In genomic region chr10:17227367-17228080, GRCh38 we compare ENCODE assay signal across 8 cellular contexts. TPM values are rescaled to one million over a fixed set of nuclear protein-coding genes. Genes with fewer than 3 reads are reported as not detected.
DNase-seq lines count a peak whose midpoint lies in the region; ATAC-seq and TF ChIP-seq lines count a peak whose summit lies in the region.

No MANE protein-coding gene starts in this region.

- peak overlapping the region; percentile 85 for H3K4me3 Mint-ChIP-seq in activated T-cell treated with anti-CD3 and anti-CD28 coated beads, Interleukin-2, amount 50 U/mL, for 24 hours
- H3K4me3 Mint-ChIP-seq in neural crest cell, result peak overlapping the region; percentile 98

- H3K36me3 Mint-ChIP-seq in activated T-cell treated with anti-CD3 and anti-CD28 coated beads, Interleukin-2, amount 50 U/mL, for 24 hours (ENCODE audit: low read depth), result peaks cover 34% of the 10 kb centered on the region
- peaks cover 13% of the 10 kb centered on the region for H3K36me3 Mint-ChIP-seq in neural crest cell (ENCODE audit: low read depth)

- peak overlapping the region; percentile 91 for H3K27ac Mint-ChIP-seq in activated T-cell treated with anti-CD3 and anti-CD28 coated beads, Interleukin-2, amount 50 U/mL, for 24 hours
- H3K27ac Mint-ChIP-seq in neural crest cell (ENCODE audit: unreplicated experiment), result peak overlapping the region; percentile 100

- 8 to 10% methylated on average over 11 of the region's 11 CpGs for WGBS in ectodermal cell, 2 experiments

- H3K36me3 ChIP-seq in ectodermal cell (ENCODE audit: control insufficient read depth, insufficient read depth, low read length) (no peaks in the 10 kb centered on the region), mucosa of descending colon (ENCODE audit: low read depth) (no peaks in the 10 kb centered on the region)

- H3K27me3 ChIP-seq in ectodermal cell (ENCODE audit: control insufficient read depth, insufficient read depth, low read length, poor library complexity, severe bottlenecking), result no peaks in the 10 kb centered on the region

- peak; percentile 24 for ATAC-seq in HG02798 (IDR thresholded peaks at IDR 0.05; ENCODE audit: poor library complexity, unreplicated experiment)
- ATAC-seq in mucosa of descending colon, result no peak

- peak overlapping the region; percentile 96 for H3K27ac ChIP-seq in ectodermal cell (ENCODE audit: insufficient read depth, low read depth, low read length, poor library complexity, severe bottlenecking)

- H3K4me1 Mint-ChIP-seq in activated T-cell treated with anti-CD3 and anti-CD28 coated beads, Interleukin-2, amount 50 U/mL, for 24 hours (ENCODE audit: low read depth), result peaks cover 65% of the 10 kb centered on the region
- peaks cover 37% of the 10 kb centered on the region for H3K4me1 Mint-ChIP-seq in neural crest cell

- H3K27me3 Mint-ChIP-seq in activated T-cell treated with anti-CD3 and anti-CD28 coated beads, Interleukin-2, amount 50 U/mL, for 24 hours, result no peaks in the 10 kb centered on the region
- H3K27me3 Mint-ChIP-seq in neural crest cell (ENCODE audit: low read depth), result peaks cover 19% of the 10 kb centered on the region

- TF ChIP-seq CTCF in neural crest cell (conservative IDR thresholded peaks at IDR 0.05) (peak; percentile 69), mucosa of descending colon (IDR thresholded peaks at IDR 0.05) (no peak)

- peaks cover 16% of the 10 kb centered on the region for H3K4me1 ChIP-seq in ectodermal cell (ENCODE audit: control insufficient read depth, insufficient read depth, low read length)
- H3K4me1 ChIP-seq in mucosa of descending colon (ENCODE audit: low read depth), result peaks cover 17% of the 10 kb centered on the region

- peak; percentile 48 for DNase-seq in activated T-cell treated with anti-CD3 and anti-CD28 coated beads, Interleukin-2, amount 50 U/mL, for 24 hours
- DNase-seq in activated T-cell treated with anti-CD3 and anti-CD28 coated beads, Interleukin-2, amount 50 U/mL, for 1 hour, result no peak
- DNase-seq in RKO (ENCODE audit: low spot score) (peak; percentile 49), neural crest cell (ENCODE audit: low read depth, low spot score) (no peak), NCI-H2081 treated with DMSO at 0.1 percent for 48 hours (lab: John Stamatoyannopoulos, UW) (no peak), mucosa of descending colon (no peak)

- intact Hi-C loops in mucosa of descending colon (cut with DNase I, micrococcal nuclease), result no loop called here

- H3K4me3 ChIP-seq in ectodermal cell (ENCODE audit: insufficient read depth, low read depth, low read length) (peak overlapping the region; percentile 94), mucosa of descending colon (no peak overlapping the region)

- no peaks in the 10 kb centered on the region for H3K9me3 ChIP-seq in ectodermal cell (ENCODE audit: control insufficient read depth, low read length)
- no peaks in the 10 kb centered on the region for H3K9me3 ChIP-seq in mucosa of descending colon

- no peaks in the 10 kb centered on the region for H3K9me3 Mint-ChIP-seq in activated T-cell treated with anti-CD3 and anti-CD28 coated beads, Interleukin-2, amount 50 U/mL, for 24 hours
- H3K9me3 Mint-ChIP-seq in neural crest cell, result no peaks in the 10 kb centered on the region

RNA-seq across cellular contexts. Expression of gene VIM, which starts 0.5 kb away (rescaled TPM):
- polyA plus RNA-seq in ectodermal cell (2013, experiment 1 of 4), result 1,158 TPM
- polyA plus RNA-seq in ectodermal cell (2013, experiment 2 of 4), result 949 TPM
- polyA plus RNA-seq in ectodermal cell (2013, experiment 3 of 4), result 1,223 TPM
- polyA plus RNA-seq in ectodermal cell (2013, experiment 4 of 4), result 1,264 TPM
- total RNA-seq in neural crest cell, result 1,786 and 1,791 TPM in 2 replicates
- 100 to 1,000 TPM; 128 to 550 (median 355) TPM for total RNA-seq in mucosa of descending colon

RNA-seq across cellular contexts. Expression of gene TRDMT1, which starts 26.1 kb away (rescaled TPM):
- 17.3 TPM for polyA plus RNA-seq in ectodermal cell (2013, experiment 1 of 4)
- polyA plus RNA-seq in ectodermal cell (2013, experiment 2 of 4), result 22.5 TPM
- polyA plus RNA-seq in ectodermal cell (2013, experiment 3 of 4), result 18.7 TPM
- 18.5 TPM for polyA plus RNA-seq in ectodermal cell (2013, experiment 4 of 4)
- total RNA-seq in neural crest cell, result 17.3 and 20.6 TPM in 2 replicates
- 1 to 10 TPM; 4.7 to 7.8 (median 7.4) TPM for total RNA-seq in mucosa of descending colon

Comparison
In these comparisons a context has a peak if more than half of its experiments do, and no peak if none do; other contexts are left out.
1. DNase-seq: peak in activated T-cell treated with anti-CD3 and anti-CD28 coated beads, Interleukin-2, amount 50 U/mL, for 24 hours (single experiment) and RKO (single experiment); none in activated T-cell treated with anti-CD3 and anti-CD28 coated beads, Interleukin-2, amount 50 U/mL, for 1 hour (single experiment), neural crest cell (single experiment), NCI-H2081 treated with DMSO at 0.1 percent for 48 hours (single experiment) and mucosa of descending colon (0 of 3).